In the genomic region with DNA sequence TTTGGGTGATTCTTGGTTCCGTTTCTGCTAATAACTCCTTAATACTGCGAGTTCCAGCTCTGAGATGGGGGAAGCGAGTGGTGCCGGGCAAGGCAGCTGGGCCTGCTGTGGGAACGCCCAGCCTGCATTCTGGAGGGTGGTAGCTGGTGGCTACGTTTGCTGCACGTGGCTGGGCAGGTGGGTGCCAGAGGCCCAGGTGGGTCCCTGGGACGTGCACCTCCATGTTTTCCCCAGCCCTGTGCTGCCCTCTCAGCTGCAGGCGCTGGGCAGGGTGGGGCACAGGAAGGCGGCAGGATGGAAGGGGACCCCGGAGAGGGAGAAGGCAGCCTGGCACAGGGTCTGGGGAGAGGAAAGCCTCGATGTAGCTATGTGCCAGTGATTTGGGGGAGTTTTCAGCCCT, we compare ENCODE assay signal across 1 cellular context.
TF ChIP-seq lines count a peak whose summit lies in the region.

No MANE protein-coding gene starts in this region.

TF ChIP-seq in HepG2, 621 proteins besides CTCF, POLR2A, EP300 and RAD21:
- 0 out of 2 replicates have a peak, but pooled peaks have one; percentile 8 for TF ChIP-seq GABPA (IDR thresholded peaks at IDR 0.05; ENCODE audit: low read depth, low read length)
- no peak for TF ChIP-seq GABPA (CRISPR knock-in tag; IDR thresholded peaks at IDR 0.05; ENCODE audit: low read depth)
- TF ChIP-seq, protein P1, sequence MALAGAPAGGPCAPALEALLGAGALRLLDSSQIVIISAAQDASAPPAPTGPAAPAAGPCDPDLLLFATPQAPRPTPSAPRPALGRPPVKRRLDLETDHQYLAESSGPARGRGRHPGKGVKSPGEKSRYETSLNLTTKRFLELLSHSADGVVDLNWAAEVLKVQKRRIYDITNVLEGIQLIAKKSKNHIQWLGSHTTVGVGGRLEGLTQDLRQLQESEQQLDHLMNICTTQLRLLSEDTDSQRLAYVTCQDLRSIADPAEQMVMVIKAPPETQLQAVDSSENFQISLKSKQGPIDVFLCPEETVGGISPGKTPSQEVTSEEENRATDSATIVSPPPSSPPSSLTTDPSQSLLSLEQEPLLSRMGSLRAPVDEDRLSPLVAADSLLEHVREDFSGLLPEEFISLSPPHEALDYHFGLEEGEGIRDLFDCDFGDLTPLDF (CRISPR knock-in tag; IDR thresholded peaks at IDR 0.05), result no peak
